16 cellular contexts compared by ENCODE assay signal in the genomic region with DNA sequence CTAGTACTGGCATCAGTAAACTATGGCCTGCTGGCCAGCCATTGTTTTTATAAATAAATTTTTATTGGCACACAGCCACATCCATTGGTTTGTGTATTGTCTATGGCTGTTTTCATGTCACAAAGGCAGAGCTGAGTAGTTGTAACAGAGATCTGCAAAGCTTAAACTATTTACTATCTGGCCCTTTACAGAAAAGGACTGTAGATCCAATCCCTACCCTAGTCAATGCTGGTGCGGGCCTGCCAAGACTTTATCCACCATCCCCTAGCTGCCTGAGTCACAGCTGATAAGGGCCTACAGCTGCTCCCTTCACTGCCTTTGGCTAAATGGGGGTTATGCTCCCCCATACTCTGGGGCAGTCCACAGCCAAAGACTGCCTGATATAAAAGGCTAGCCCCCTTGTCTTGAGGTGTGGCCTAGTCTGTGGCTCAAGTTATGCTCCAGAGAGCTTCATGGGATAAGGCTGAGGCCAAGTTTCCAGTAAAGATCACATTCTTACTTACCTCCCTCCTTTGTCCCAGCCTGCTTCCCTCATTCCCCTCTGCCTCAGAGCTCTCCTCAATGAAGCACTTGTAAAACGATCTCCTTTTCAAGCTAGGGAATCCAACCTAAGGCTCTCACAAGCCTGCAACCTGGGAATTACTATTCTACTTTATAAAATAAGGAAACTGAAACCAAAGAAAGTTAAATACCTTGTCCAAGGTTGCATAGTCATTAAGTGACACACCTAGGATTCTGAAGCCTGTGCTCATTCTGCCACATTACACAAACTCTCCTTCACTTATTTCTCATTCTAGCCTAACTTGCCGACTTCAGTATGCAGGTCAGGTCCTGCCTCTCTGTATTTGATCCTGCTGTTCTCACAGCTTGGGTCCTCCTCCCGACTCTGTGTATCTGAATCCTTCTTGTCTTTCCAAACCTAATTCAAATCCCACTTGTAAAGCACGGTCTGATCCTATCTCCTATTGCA. TPM values are rescaled to one million over a fixed set of nuclear protein-coding genes. Genes with fewer than 3 reads are reported as not detected.
DNase-seq lines count a peak whose midpoint lies in the region; ATAC-seq and TF ChIP-seq lines count a peak whose summit lies in the region.
"Had no signal": no experiment of that assay in that cellular context is flagged by ENCODE, and none has a peak within 500 bp of the region (broad histone marks: within the 10 kb centered on the region; RNA-seq: fewer than 3 reads in every experiment).

No MANE protein-coding gene starts in this region.

- H3K79me1 ChIP-seq in mesendoderm (ENCODE audit: low read length), result no peaks in the 10 kb centered on the region

- DNase-seq in Right ventricle myocardium inferior (ENCODE audit: missing footprints) (peak; percentile 59), cardiac septum (ENCODE audit: low spot score) (no peak), esophagus squamous epithelium (lab: John Stamatoyannopoulos, UW) (no peak), mesendoderm (peak; percentile 16), amniotic stem cell (lab: John Stamatoyannopoulos, UW) (no peak), Karpas-422 (no peak), NCI-H1694 treated with DMSO at 0.1 percent for 48 hours (lab: John Stamatoyannopoulos, UW) (no peak)
- DNase-seq: activated CD4-positive, alpha-beta memory T cell treated with anti-CD3 and anti-CD28 coated beads, Interleukin-2, amount 10 ng/mL, durations not matched to agents 7 days and 5 days; activated naive CD4-positive, alpha-beta T cell; cortex of kidney; NCI-H2029 treated with DMSO at 0.1 percent for 48 hours; substantia nigra had no signal

- no peaks in the 10 kb centered on the region for H4K20me1 ChIP-seq in Karpas-422 (ENCODE audit: insufficient read depth, low read depth, low read length)

- H3K4me3 ChIP-seq in esophagus squamous epithelium, result no peak overlapping the region
- H3K4me3 ChIP-seq in mesendoderm (ENCODE audit: low read length), result no peak overlapping the region
- H3K4me3 ChIP-seq in Karpas-422 (ENCODE audit: low read length), result no peak overlapping the region
- H3K4me3 ChIP-seq: HAP-1 had no signal

- no peak for TF ChIP-seq CTCF in esophagus squamous epithelium (IDR thresholded peaks at IDR 0.05)

- no peak overlapping the region for H4K8ac ChIP-seq in mesendoderm (ENCODE audit: low read depth, low read length)

- ATAC-seq in Right ventricle myocardium inferior, result peak; percentile 97
- no peak for ATAC-seq in HG03045 (IDR thresholded peaks at IDR 0.05; ENCODE audit: unreplicated experiment)

- no peak overlapping the region for H2BK5ac ChIP-seq in mesendoderm (ENCODE audit: low read length)

- H2AFZ ChIP-seq in Karpas-422 (ENCODE audit: low read length), result no peak overlapping the region

- no peak overlapping the region for H2BK120ac ChIP-seq in mesendoderm (ENCODE audit: low read depth, low read length)

- H3K4ac ChIP-seq in mesendoderm (ENCODE audit: low read depth, low read length), result no peak overlapping the region

- no peaks in the 10 kb centered on the region for H3K36me3 ChIP-seq in esophagus squamous epithelium
- H3K36me3 ChIP-seq in mesendoderm (ENCODE audit: control insufficient read depth, insufficient read depth, low read length), result no peaks in the 10 kb centered on the region
- no peaks in the 10 kb centered on the region for H3K36me3 ChIP-seq in Karpas-422 (ENCODE audit: insufficient read depth, low read length)
- H3K36me3 ChIP-seq: HAP-1 had no signal

- H3K27me3 ChIP-seq in esophagus squamous epithelium, result no peaks in the 10 kb centered on the region
- no peaks in the 10 kb centered on the region for H3K27me3 ChIP-seq in mesendoderm (ENCODE audit: insufficient read depth, low read length, poor library complexity)
- H3K27me3 ChIP-seq in Karpas-422 (ENCODE audit: low read length), result no peaks in the 10 kb centered on the region

- no peaks in the 10 kb centered on the region for H3K9me3 ChIP-seq in esophagus squamous epithelium
- H3K9me3 ChIP-seq in Karpas-422 (ENCODE audit: low read length), result no peaks in the 10 kb centered on the region
- H3K9me3 ChIP-seq: HAP-1 had no signal

- H2BK15ac ChIP-seq in mesendoderm (replicated peaks; ENCODE audit: low read depth), result no peak overlapping the region

- no peaks in the 10 kb centered on the region for H3K79me2 ChIP-seq in mesendoderm (ENCODE audit: control insufficient read depth, insufficient read depth, low read length)
- no peaks in the 10 kb centered on the region for H3K79me2 ChIP-seq in Karpas-422 (ENCODE audit: low read length)

- no peak overlapping the region for H4K5ac ChIP-seq in mesendoderm (ENCODE audit: low read length)

- WGBS in esophagus squamous epithelium, 2 donors, result 29 to 34% methylated on average over 4 to 5 of the region's 5 CpGs
- WGBS in mesendoderm (ENCODE audit: extremely low coverage, insufficient coverage, low lambda C conversion rate), result no CpG with 5 or more reads among the region's 5 CpGs

- intact Hi-C loops in Right ventricle myocardium inferior (cut with DNase I) (no loop called here), cardiac septum (cut with DNase I) (no loop called here), esophagus squamous epithelium (cut with DNase I) (no loop called here)

- no peaks in the 10 kb centered on the region for H3K9me2 ChIP-seq in Karpas-422 (replicated peaks; ENCODE audit: insufficient read depth, low read length)

- H3K4me1 ChIP-seq in esophagus squamous epithelium, result peaks cover 0 to 6% (median 0%) of the 10 kb centered on the region in 3 donors
- H3K4me1 ChIP-seq in mesendoderm (ENCODE audit: control insufficient read depth, low read depth, low read length), result no peaks in the 10 kb centered on the region
- H3K4me1 ChIP-seq in Karpas-422 (ENCODE audit: low read length), result no peaks in the 10 kb centered on the region
- H3K4me1 ChIP-seq: HAP-1 had no signal

- no peak overlapping the region for H3K4me2 ChIP-seq in mesendoderm (ENCODE audit: low read length)
- no peak overlapping the region for H3K4me2 ChIP-seq in Karpas-422 (ENCODE audit: low read depth, low read length, poor library complexity, severe bottlenecking)
- H3K4me2 ChIP-seq: KMS-11 had no signal

- no peak overlapping the region for H3K23ac ChIP-seq in mesendoderm (ENCODE audit: low read length)

- TF ChIP-seq POLR2A in esophagus squamous epithelium (IDR thresholded peaks at IDR 0.05), result no peak

- H2AK5ac ChIP-seq in mesendoderm (ENCODE audit: low read length), result no peak overlapping the region

- no peak overlapping the region for H3K18ac ChIP-seq in mesendoderm (ENCODE audit: low read length)

- H3K9ac ChIP-seq in mesendoderm (ENCODE audit: low read length) (no peak overlapping the region), Karpas-422 (ENCODE audit: low read length) (no peak overlapping the region)
- H3K9ac ChIP-seq: KMS-11 had no signal

- no peak overlapping the region for H3K56ac ChIP-seq in mesendoderm (ENCODE audit: low read length)

- H3K27ac ChIP-seq in esophagus squamous epithelium (peak overlapping the region; percentile 64 to 73 (median 68)), mesendoderm (ENCODE audit: low read depth, low read length) (no peak overlapping the region), Karpas-422 (ENCODE audit: low read length) (no peak overlapping the region)
- H3K27ac ChIP-seq: KMS-11 had no signal

RNA-seq across cellular contexts. Expression of a gene that starts 20.7 kb away (rescaled TPM):
- total RNA-seq in Right ventricle myocardium inferior (16.6 TPM), cardiac septum (113 TPM), esophagus squamous epithelium (1 to 10 TPM in 3 of 4 donors, under 1 TPM in 1; 0.57 to 9.8 (median 5.5) TPM)
- 0.08 TPM for polyA plus RNA-seq in mesendoderm (2013, experiment 1 of 2)
- polyA plus RNA-seq in mesendoderm (2013, experiment 2 of 2), result 0.08 TPM
- total RNA-seq in Karpas-422 (2014; rRNA removed; shearing (Covaris generic); ENCODE audit: low replicate concordance), result not detected in 2 replicates
- total RNA-seq: activated CD4-positive, alpha-beta memory T cell treated with anti-CD3 and anti-CD28 coated beads, Interleukin-2, amount 10 ng/mL, durations not matched to agents 7 days and 5 days; T-helper 1 cell treated with Interleukin-12 subunit alpha and Interleukin-12 subunit beta and Interleukin-4 antibody, amounts not matched to agents 30 ng/mL and 1 ng/mL, for 36 hours had no signal

Comparison
In these comparisons a context has a peak if more than half of its experiments do, and no peak if none do; other contexts are left out.
1. DNase-seq: peak in Right ventricle myocardium inferior (single experiment) and mesendoderm (single experiment); none in cardiac septum (single experiment), esophagus squamous epithelium (single experiment), amniotic stem cell (single experiment), Karpas-422 (single experiment) and NCI-H1694 treated with DMSO at 0.1 percent for 48 hours (single experiment).
2. H3K27ac ChIP-seq: peak in esophagus squamous epithelium (4 of 4); none in mesendoderm (single experiment) and Karpas-422 (single experiment).